21 cellular contexts compared by ENCODE assay signal in the genomic region with DNA sequence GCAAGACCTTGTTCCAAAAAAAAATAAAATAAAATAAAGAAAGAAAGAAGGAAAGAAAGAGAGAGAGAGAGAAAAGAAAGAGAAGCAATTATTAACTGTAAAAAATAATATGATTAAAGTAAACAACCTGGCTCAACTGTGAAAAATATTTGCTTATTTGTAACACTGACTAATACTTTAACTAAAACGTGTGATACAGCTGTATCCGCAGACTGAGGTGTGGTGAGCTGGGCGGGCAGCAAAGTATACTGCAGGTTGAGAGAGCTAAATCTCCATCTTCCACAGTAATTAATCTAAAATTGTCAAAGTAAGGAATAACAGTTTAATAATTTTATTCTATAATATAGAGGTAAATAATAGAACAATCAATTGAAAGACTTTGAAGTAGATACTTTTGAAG.
DNase-seq lines count a peak whose midpoint lies in the region; ATAC-seq lines count a peak whose summit lies in the region.
"Had no signal": no experiment of that assay in that cellular context is flagged by ENCODE, and none has a peak within 500 bp of the region (broad histone marks: within the 10 kb centered on the region; RNA-seq: fewer than 3 reads in every experiment).

No MANE protein-coding gene starts in this region.

- no peak for DNase-seq in sciatic nerve (ENCODE audit: low spot score)
- DNase-seq in superior temporal gyrus (ENCODE audit: extremely low spot score) = no peak
- DNase-seq: 8988T; ACHN; BE2C; C1 segment of cervical spinal cord; CD4-positive, alpha-beta memory T cell; CD4-positive, CD25-positive, alpha-beta regulatory T cell; CD8-positive, alpha-beta memory T cell; COR-L47; DMS 273 treated with DMSO at 0.1 percent for 48 hours; DMS153; DMS53; DMS79; DND-41; EL; GDM1 had no signal

- peak; percentile 95 for ATAC-seq in GM18867 (IDR thresholded peaks at IDR 0.05; ENCODE audit: unreplicated experiment)
- ATAC-seq in HG02798 (IDR thresholded peaks at IDR 0.05; ENCODE audit: poor library complexity, unreplicated experiment) = peak; percentile 77
- ATAC-seq in sciatic nerve = no peak
- ATAC-seq in GM21723 (IDR thresholded peaks at IDR 0.05; ENCODE audit: unreplicated experiment) = no peak
- ATAC-seq: GM12878 had no signal

- intact Hi-C loops in sciatic nerve (cut with DNase I) = no loop called here

Comparison
In these comparisons a context has a peak if more than half of its experiments do, and no peak if none do; other contexts are left out.
1. ATAC-seq: peak in GM18867 (single experiment) and HG02798 (single experiment); none in sciatic nerve (single experiment) and GM21723 (single experiment).